Comparison of ENCODE assay signal across 21 cellular contexts in genomic region chr5:4420177-4420576, GRCh38.
"Had no signal": no experiment of that assay in that cellular context is flagged by ENCODE, and none has a peak within 500 bp of the region (broad histone marks: within the 10 kb centered on the region; RNA-seq: fewer than 3 reads in every experiment).

No MANE protein-coding gene starts in this region.

- H3K4me3 Mint-ChIP-seq: activated CD4-positive, alpha-beta memory T cell treated with anti-CD3 and anti-CD28 coated beads for 36 hours; activated CD4-positive, alpha-beta T cell treated with anti-CD3 and anti-CD28 coated beads, Interleukin-2, amount 10 ng/mL, durations not matched to agents 7 days and 5 days; activated naive CD4-positive, alpha-beta T cell treated with anti-CD3 and anti-CD28 coated beads for 36 hours; activated naive CD8-positive, alpha-beta T cell; activated T-cell treated with anti-CD3 and anti-CD28 coated beads, Interleukin-2, amount 50 U/mL, for 4 hours; T-helper 17 cell; WTC11 had no signal

- H3K9me3 Mint-ChIP-seq: WTC11 had no signal

- H3K27me3 Mint-ChIP-seq: activated CD4-positive, alpha-beta memory T cell treated with anti-CD3 and anti-CD28 coated beads for 36 hours; activated CD4-positive, alpha-beta T cell treated with anti-CD3 and anti-CD28 coated beads, Interleukin-2, amount 10 ng/mL, durations not matched to agents 7 days and 5 days; T-helper 17 cell had no signal

- DNase-seq: activated CD4-positive, alpha-beta memory T cell treated with anti-CD3 and anti-CD28 coated beads for 36 hours; activated CD4-positive, alpha-beta T cell treated with anti-CD3 and anti-CD28 coated beads, Interleukin-2, amount 10 ng/mL, durations not matched to agents 7 days and 5 days; activated CD4-positive, CD25-positive, alpha-beta regulatory T cell treated with anti-CD3 and anti-CD28 coated beads, Interleukin-2, amount 50 U/mL, for 72 hours; activated CD8-positive, alpha-beta memory T cell treated with anti-CD3 and anti-CD28 coated beads for 24 hours; activated gamma-delta T cell; activated naive CD4-positive, alpha-beta T cell treated with anti-CD3 and anti-CD28 coated beads for 36 hours; activated T-cell treated with anti-CD3 and anti-CD28 coated beads, Interleukin-2, amount 50 U/mL, for 4 hours; brain microvascular endothelial cell; cerebellar nuclear complex; NCI-H1092; NCI-H1417; NCI-H2029; NCI-H345; NCI-H510A; NCI-H526 treated with DMSO at 0.1 percent for 48 hours; NCI-H82; SIG-M5; T-helper 17 cell; T-helper 9 cell had no signal

- H3K27ac Mint-ChIP-seq: activated CD4-positive, alpha-beta memory T cell treated with anti-CD3 and anti-CD28 coated beads for 36 hours; activated CD4-positive, alpha-beta T cell treated with anti-CD3 and anti-CD28 coated beads, Interleukin-2, amount 10 ng/mL, durations not matched to agents 7 days and 5 days; activated naive CD4-positive, alpha-beta T cell treated with anti-CD3 and anti-CD28 coated beads for 36 hours; activated naive CD8-positive, alpha-beta T cell; T-helper 17 cell; WTC11 had no signal

- H3K27me3 ChIP-seq: brain microvascular endothelial cell had no signal

- H3K27ac ChIP-seq: brain microvascular endothelial cell had no signal

- H3K36me3 Mint-ChIP-seq: activated CD4-positive, alpha-beta memory T cell treated with anti-CD3 and anti-CD28 coated beads for 36 hours; activated naive CD8-positive, alpha-beta T cell; WTC11 had no signal

- ATAC-seq: activated T-cell treated with anti-CD3 and anti-CD28 coated beads, Interleukin-2, amount 50 U/mL, for 4 hours; T-helper 17 cell; WTC11 had no signal

- H3K36me3 ChIP-seq: brain microvascular endothelial cell had no signal

- H3K4me1 Mint-ChIP-seq: activated CD4-positive, alpha-beta T cell treated with anti-CD3 and anti-CD28 coated beads, Interleukin-2, amount 10 ng/mL, durations not matched to agents 7 days and 5 days; T-helper 17 cell; WTC11 had no signal
